33 cellular contexts compared by ENCODE assay signal in the genomic region with DNA sequence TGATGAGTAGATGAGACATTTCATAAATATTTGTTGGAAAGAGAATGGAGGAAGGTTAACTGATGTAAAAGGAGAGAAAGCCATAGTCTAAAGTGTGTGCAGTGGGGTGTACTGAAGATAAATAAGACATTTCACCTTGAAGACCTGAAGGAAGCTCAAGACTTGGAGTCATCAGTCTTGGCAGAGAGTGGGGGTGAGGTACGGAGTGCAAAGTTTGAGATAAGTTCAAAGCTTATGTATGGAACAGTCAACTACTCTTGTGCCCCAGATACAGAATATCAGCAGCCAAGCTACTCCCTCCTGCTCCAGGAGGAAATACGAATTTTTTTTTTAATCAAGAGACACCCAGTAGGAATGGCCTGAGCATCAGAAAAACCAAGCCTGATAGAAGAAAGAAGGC.
"Had no signal": no experiment of that assay in that cellular context is flagged by ENCODE, and none has a peak within 500 bp of the region (broad histone marks: within the 10 kb centered on the region; RNA-seq: fewer than 3 reads in every experiment).

No MANE protein-coding gene starts in this region.

- H3K4me3 ChIP-seq: ascending aorta had no signal

- H3K4me1 ChIP-seq: ascending aorta had no signal

- H3K27ac Mint-ChIP-seq: activated B cell treated with CpG ODN at 0.5 μM for 24 hours; activated CD4-positive, alpha-beta memory T cell treated with anti-CD3 and anti-CD28 coated beads, Interleukin-2, amount 10 ng/mL, durations not matched to agents 7 days and 5 days; activated CD4-positive, alpha-beta T cell treated with anti-CD3 and anti-CD28 coated beads, Interleukin-2, amount 10 ng/mL, durations not matched to agents 24 days and 14 days; activated CD8-positive, alpha-beta memory T cell treated with anti-CD3 and anti-CD28 coated beads, Interleukin-2, amount 10 ng/mL, durations not matched to agents 7 days and 5 days; activated CD8-positive, alpha-beta T cell treated with anti-CD3 and anti-CD28 coated beads, Interleukin-2, amount 10 ng/mL, durations not matched to agents 7 days and 5 days; activated naive CD4-positive, alpha-beta T cell treated with anti-CD3 and anti-CD28 coated beads, Interleukin-2, amount 10 ng/mL, durations not matched to agents 7 days and 5 days; activated naive CD4-positive, alpha-beta T cell treated with anti-CD3 and anti-CD28 coated beads, Interleukin-2, amount 50 U/mL, for 24 hours; activated naive CD8-positive, alpha-beta T cell treated with anti-CD3 and anti-CD28 coated beads, Interleukin-2, amount 10 ng/mL, durations not matched to agents 7 days and 5 days; activated naive CD8-positive, alpha-beta T cell treated with anti-CD3 and anti-CD28 coated beads, Interleukin-2, amount 50 U/mL, for 24 hours; activated T-cell treated with anti-CD3 and anti-CD28 coated beads, Interleukin-2, amount 50 U/mL, for 24 hours; activated T-helper 2 cell treated with anti-CD3 and anti-CD28 coated beads, Interferon-gamma antibody, Interleukin-2, Interleukin-4, amounts not matched to agents 10 μg/mL and 5 μg/mL and 100 μg/mL, durations not matched to agents 14 hours and 24 hours and 36 hours; T-helper 1 cell treated with Interleukin-12 subunit alpha and Interleukin-12 subunit beta and Interleukin-4 antibody, amounts not matched to agents 30 μg/mL and 1 μg/mL, for 36 hours; T-helper 2 cell treated with Interferon-gamma antibody and Interleukin-4, amounts not matched to agents 5 μg/mL and 100 μg/mL, for 36 hours had no signal

- H3K27me3 ChIP-seq: ascending aorta had no signal

- H3K4me3 Mint-ChIP-seq: activated B cell treated with CpG ODN at 0.5 μM for 24 hours; activated CD4-positive, alpha-beta memory T cell treated with anti-CD3 and anti-CD28 coated beads, Interleukin-2, amount 10 ng/mL, durations not matched to agents 7 days and 5 days; activated CD4-positive, alpha-beta T cell treated with anti-CD3 and anti-CD28 coated beads, Interleukin-2, amount 10 ng/mL, durations not matched to agents 24 days and 14 days; activated CD8-positive, alpha-beta memory T cell treated with anti-CD3 and anti-CD28 coated beads, Interleukin-2, amount 10 ng/mL, durations not matched to agents 7 days and 5 days; activated CD8-positive, alpha-beta T cell treated with anti-CD3 and anti-CD28 coated beads, Interleukin-2, amount 10 ng/mL, durations not matched to agents 7 days and 5 days; activated naive CD4-positive, alpha-beta T cell treated with anti-CD3 and anti-CD28 coated beads, Interleukin-2, amount 10 ng/mL, durations not matched to agents 7 days and 5 days; activated naive CD4-positive, alpha-beta T cell treated with anti-CD3 and anti-CD28 coated beads, Interleukin-2, amount 50 U/mL, for 24 hours; activated naive CD8-positive, alpha-beta T cell treated with anti-CD3 and anti-CD28 coated beads, Interleukin-2, amount 10 ng/mL, durations not matched to agents 7 days and 5 days; activated naive CD8-positive, alpha-beta T cell treated with anti-CD3 and anti-CD28 coated beads, Interleukin-2, amount 50 U/mL, for 24 hours; activated T-cell treated with anti-CD3 and anti-CD28 coated beads, Interleukin-2, amount 50 U/mL, for 24 hours; brain; T-helper 1 cell treated with Interleukin-12 subunit alpha and Interleukin-12 subunit beta and Interleukin-4 antibody, amounts not matched to agents 30 μg/mL and 1 μg/mL, for 36 hours; T-helper 2 cell treated with Interferon-gamma antibody and Interleukin-4, amounts not matched to agents 5 μg/mL and 100 μg/mL, for 36 hours had no signal

- H3K27ac ChIP-seq: ascending aorta, VCaP had no signal

- ATAC-seq: activated CD8-positive, alpha-beta memory T cell treated with anti-CD3 and anti-CD28 coated beads, Interleukin-2, amount 10 ng/mL, durations not matched to agents 7 days and 5 days; activated CD8-positive, alpha-beta T cell treated with anti-CD3 and anti-CD28 coated beads, Interleukin-2, amount 10 ng/mL, durations not matched to agents 7 days and 5 days; activated naive CD8-positive, alpha-beta T cell treated with anti-CD3 and anti-CD28 coated beads, Interleukin-2, amount 50 U/mL, for 24 hours had no signal

- H3K4me1 Mint-ChIP-seq: activated naive CD4-positive, alpha-beta T cell treated with anti-CD3 and anti-CD28 coated beads, Interleukin-2, amount 10 ng/mL, durations not matched to agents 7 days and 5 days had no signal

- H3K36me3 ChIP-seq: ascending aorta had no signal

- DNase-seq: activated B cell treated with CpG ODN at 0.5 μM for 24 hours; activated CD4-positive, alpha-beta memory T cell treated with anti-CD3 and anti-CD28 coated beads, Interleukin-2, amount 10 ng/mL, durations not matched to agents 7 days and 5 days; activated CD4-positive, alpha-beta T cell treated with anti-CD3 and anti-CD28 coated beads for 4 hours; activated CD4-positive, alpha-beta T cell treated with anti-CD3 and anti-CD28 coated beads, Interleukin-2, amount 10 ng/mL, durations not matched to agents 24 days and 14 days; activated CD4-positive, alpha-beta T cell treated with anti-CD3 and anti-CD28 coated beads, Interleukin-2, amount 50 U/mL, for 48 hours; activated CD4-positive, CD25-positive, alpha-beta regulatory T cell treated with anti-CD3 and anti-CD28 coated beads, Interleukin-2, amount 50 U/mL, for 72 hours; activated CD8-positive, alpha-beta memory T cell treated with anti-CD3 and anti-CD28 coated beads for 24 hours; activated CD8-positive, alpha-beta memory T cell treated with anti-CD3 and anti-CD28 coated beads, Interleukin-2, amount 10 ng/mL, durations not matched to agents 7 days and 5 days; activated CD8-positive, alpha-beta memory T cell treated with anti-CD3 and anti-CD28 coated beads, Interleukin-2, amount 50 U/mL, for 48 hours; activated CD8-positive, alpha-beta T cell treated with anti-CD3 and anti-CD28 coated beads, Interleukin-2, amount 10 ng/mL, durations not matched to agents 7 days and 5 days; activated effector memory CD4-positive, alpha-beta T cell treated with Interleukin-2 at 50 U/mL for 16 hours; activated gamma-delta T cell; activated naive CD4-positive, alpha-beta T cell treated with anti-CD3 and anti-CD28 coated beads, Interleukin-2, amount 10 ng/mL, durations not matched to agents 7 days and 5 days; activated naive CD4-positive, alpha-beta T cell treated with Interleukin-2 at 50 U/mL for 16 hours; activated naive CD8-positive, alpha-beta T cell treated with anti-CD3 and anti-CD28 coated beads, Interleukin-2, amount 10 ng/mL, durations not matched to agents 7 days and 5 days; activated naive CD8-positive, alpha-beta T cell treated with anti-CD3 and anti-CD28 coated beads, Interleukin-2, amount 50 U/mL, for 24 hours; activated T-cell treated with anti-CD3 and anti-CD28 coated beads, Interleukin-2, amount 50 U/mL, for 24 hours; activated T-cell treated with anti-CD3 and anti-CD28 coated beads, Interleukin-2, amount 50 U/mL, for 48 hours; amygdala; anterior cingulate cortex; central memory CD4-positive, alpha-beta T cell; T-helper 1 cell; T-helper 2 cell; T-helper 9 cell had no signal

- FAIRE-seq: colon, TTC549 had no signal

- H3K27me3 Mint-ChIP-seq: activated B cell treated with CpG ODN at 0.5 μM for 24 hours; activated CD4-positive, alpha-beta memory T cell treated with anti-CD3 and anti-CD28 coated beads, Interleukin-2, amount 10 ng/mL, durations not matched to agents 7 days and 5 days; activated CD4-positive, alpha-beta T cell treated with anti-CD3 and anti-CD28 coated beads, Interleukin-2, amount 10 ng/mL, durations not matched to agents 24 days and 14 days; activated CD8-positive, alpha-beta memory T cell treated with anti-CD3 and anti-CD28 coated beads, Interleukin-2, amount 10 ng/mL, durations not matched to agents 7 days and 5 days; activated naive CD4-positive, alpha-beta T cell treated with anti-CD3 and anti-CD28 coated beads, Interleukin-2, amount 10 ng/mL, durations not matched to agents 7 days and 5 days; activated naive CD4-positive, alpha-beta T cell treated with anti-CD3 and anti-CD28 coated beads, Interleukin-2, amount 50 U/mL, for 24 hours; activated naive CD8-positive, alpha-beta T cell treated with anti-CD3 and anti-CD28 coated beads, Interleukin-2, amount 10 ng/mL, durations not matched to agents 7 days and 5 days; activated naive CD8-positive, alpha-beta T cell treated with anti-CD3 and anti-CD28 coated beads, Interleukin-2, amount 50 U/mL, for 24 hours; activated T-cell treated with anti-CD3 and anti-CD28 coated beads, Interleukin-2, amount 50 U/mL, for 24 hours; brain had no signal
